18 cellular contexts compared by ENCODE assay signal in genomic region chr19:33348301-33349010, GRCh38. TPM values are rescaled to one million over a fixed set of nuclear protein-coding genes. Genes with fewer than 3 reads are reported as not detected.
DNase-seq lines count a peak whose midpoint lies in the region; ATAC-seq and TF ChIP-seq lines count a peak whose summit lies in the region.
"Had no signal": no experiment of that assay in that cellular context is flagged by ENCODE, and none has a peak within 500 bp of the region (broad histone marks: within the 10 kb centered on the region; RNA-seq: fewer than 3 reads in every experiment).

No MANE protein-coding gene starts in this region.

- H3K4me3 ChIP-seq in mammary epithelial cell (replicated peaks in 1 of 3; ENCODE audit: insufficient read depth in 1 of 3, low read depth in 2 of 3, low read length in 3 of 3) (no peak overlapping the region), liver (ENCODE audit: low read depth in 1 of 3, low read length in 3 of 3) (no peak overlapping the region), vagina (no peak overlapping the region)
- H3K4me3 ChIP-seq: lower lobe of right lung had no signal

- TF ChIP-seq CTCF in mammary epithelial cell (conservative IDR thresholded peaks at IDR 0.05 in 1 of 2, IDR thresholded peaks at IDR 0.05 in 1 of 2; ENCODE audit: extremely low read depth in 1 of 2, insufficient read depth in 1 of 2, low read depth in 1 of 2, low read length in 2 of 2) (no peak), liver (IDR thresholded peaks at IDR 0.05; ENCODE audit: low read depth, low read length, missing input control) (no peak), vagina (IDR thresholded peaks at IDR 0.05) (no peak)

- no peak overlapping the region for H2AFZ ChIP-seq in mammary epithelial cell (ENCODE audit: low read depth, low read length)

- H3K4me2 ChIP-seq in mammary epithelial cell (ENCODE audit: insufficient read depth, low read depth, low read length), result no peak overlapping the region
- H3K4me2 ChIP-seq: KMS-11 had no signal

- H3K27me3 ChIP-seq in mammary epithelial cell (ENCODE audit: insufficient read depth, low read length) (no peaks in the 10 kb centered on the region), liver (ENCODE audit: control insufficient read depth in 4 of 4, insufficient read depth in 4 of 4, low read length in 3 of 4) (no peaks in the 10 kb centered on the region), vagina (no peaks in the 10 kb centered on the region)

- ATAC-seq in activated CD4-positive, alpha-beta T cell treated with anti-CD3 and anti-CD28 coated beads for 36 hours, result no peak
- ATAC-seq: lower lobe of right lung had no signal

- H3K9me3 ChIP-seq in mammary epithelial cell (replicated peaks; ENCODE audit: insufficient read depth, low read length) (no peaks in the 10 kb centered on the region), liver (ENCODE audit: control insufficient read depth in 4 of 4, low read length in 3 of 4) (no peaks in the 10 kb centered on the region), vagina (no peaks in the 10 kb centered on the region)
- H3K9me3 ChIP-seq: lower lobe of right lung had no signal

- H3K9ac ChIP-seq in mammary epithelial cell (ENCODE audit: insufficient read depth, low read length) (no peak overlapping the region), liver (ENCODE audit: low read depth in 1 of 2, low read length in 2 of 2) (peak overlapping the region in 1 of 2 donors; percentile 75)
- H3K9ac ChIP-seq: KMS-11 had no signal

- no peak overlapping the region for H3K27ac Mint-ChIP-seq in activated CD4-positive, alpha-beta T cell treated with anti-CD3 and anti-CD28 coated beads for 36 hours
- H3K27ac Mint-ChIP-seq: activated naive CD4-positive, alpha-beta T cell treated with anti-CD3 and anti-CD28 coated beads for 36 hours; brain; H9; naive B cell had no signal

- POLR2A ChIA-PET in activated CD4-positive, alpha-beta T cell treated with anti-CD3 and anti-CD28 coated beads for 36 hours (lab: Charles Lee), result no interaction called here

- H3K27ac ChIP-seq in mammary epithelial cell (ENCODE audit: insufficient read depth, low read depth, low read length) (no peak overlapping the region), liver (ENCODE audit: low read depth in 1 of 2, low read length in 2 of 2) (peak overlapping the region; percentile 88 to 91), vagina (no peak overlapping the region)
- H3K27ac ChIP-seq: KMS-11, lower lobe of right lung had no signal

- intact Hi-C loops in mammary epithelial cell (cut with micrococcal nuclease), result no loop called here
- intact Hi-C loops in vagina (cut with DNase I), result no loop called here
- intact Hi-C loops in activated CD4-positive, alpha-beta T cell treated with anti-CD3 and anti-CD28 coated beads for 36 hours (cut with DNase I, micrococcal nuclease), result no loop called here

- no peaks in the 10 kb centered on the region for H3K79me2 ChIP-seq in mammary epithelial cell (ENCODE audit: insufficient read depth, low read length)

- DNase-seq in Daoy (ENCODE audit: low read depth) (peak; percentile 14), M059J (ENCODE audit: low read depth) (peak; percentile 70), mammary epithelial cell (peak; percentile 45), vagina (ENCODE audit: extremely low spot score in 2 of 2) (no peak), SK-N-DZ (ENCODE audit: low spot score) (no peak)
- DNase-seq in central memory CD4-positive, alpha-beta T cell, result no peak
- DNase-seq in activated CD4-positive, alpha-beta T cell treated with anti-CD3 and anti-CD28 coated beads for 36 hours, result no peak
- DNase-seq: activated CD4-positive, alpha-beta T cell treated with anti-CD3 and anti-CD28 coated beads, Interleukin-2, amount 50 U/mL, for 1 hour; activated naive CD4-positive, alpha-beta T cell treated with anti-CD3 and anti-CD28 coated beads for 36 hours; DND-41; erythroblast; H9; lower lobe of right lung; naive B cell; stimulated activated CD4-positive, alpha-beta T cell treated with anti-CD3 and anti-CD28 coated beads, Interleukin-1b, Interleukin-23, amount 100 ng/mL, for 48 hours had no signal

- CTCF ChIA-PET in mammary epithelial cell (lab: Charles Lee; ENCODE audit: low non-redundant PET), result no interaction called here
- CTCF ChIA-PET in activated CD4-positive, alpha-beta T cell treated with anti-CD3 and anti-CD28 coated beads for 36 hours (lab: Charles Lee), result interaction anchor here (0.5 kb wide), 1 partner anchor 38 kb away, joined by 3 read pairs; no protein-coding TSS in a partner anchor

- 57% methylated on average over 12 of the region's 12 CpGs for WGBS in mammary epithelial cell (ENCODE audit: low coverage, missing lambda C conversion rate)
- 38% methylated on average over 12 of the region's 12 CpGs for WGBS in liver

- H3K36me3 ChIP-seq in mammary epithelial cell (ENCODE audit: insufficient read depth, low read length), result no peaks in the 10 kb centered on the region
- H3K36me3 ChIP-seq in liver (ENCODE audit: control insufficient read depth in 4 of 4, insufficient read depth in 3 of 4, low read depth in 1 of 4, low read length in 3 of 4), result no peaks in the 10 kb centered on the region
- no peaks in the 10 kb centered on the region for H3K36me3 ChIP-seq in vagina
- H3K36me3 ChIP-seq: lower lobe of right lung had no signal

- H3K36me3 Mint-ChIP-seq in activated CD4-positive, alpha-beta T cell treated with anti-CD3 and anti-CD28 coated beads for 36 hours (ENCODE audit: low read depth), result no peaks in the 10 kb centered on the region
- H3K36me3 Mint-ChIP-seq: brain had no signal

- H3K9me3 Mint-ChIP-seq in activated CD4-positive, alpha-beta T cell treated with anti-CD3 and anti-CD28 coated beads for 36 hours (ENCODE audit: low read depth), result no peaks in the 10 kb centered on the region
- H3K9me3 Mint-ChIP-seq: activated naive CD4-positive, alpha-beta T cell treated with anti-CD3 and anti-CD28 coated beads for 36 hours; brain; H9 had no signal

- peaks cover 17% of the 10 kb centered on the region for H3K4me1 ChIP-seq in mammary epithelial cell (ENCODE audit: insufficient read depth, low read length)
- peaks cover 4 to 24% (median 18%) of the 10 kb centered on the region in 4 donors for H3K4me1 ChIP-seq in liver (ENCODE audit: control insufficient read depth in 4 of 4, insufficient read depth in 4 of 4, low read length in 3 of 4)
- H3K4me1 ChIP-seq in vagina, result no peaks in the 10 kb centered on the region
- H3K4me1 ChIP-seq: lower lobe of right lung had no signal

- TF ChIP-seq RAD21 in liver (IDR thresholded peaks at IDR 0.05), result peak; percentile 18 to 25

- no peaks in the 10 kb centered on the region for H4K20me1 ChIP-seq in mammary epithelial cell (ENCODE audit: insufficient read depth, low read length)

- no peak for TF ChIP-seq POLR2A in vagina (IDR thresholded peaks at IDR 0.05)

- in situ Hi-C loops in mammary epithelial cell (cut with MboI; ENCODE audit: low sequenced_read_pairs in 2 of 2), result no loop called here

- H3K4me3 Mint-ChIP-seq in activated CD4-positive, alpha-beta T cell treated with anti-CD3 and anti-CD28 coated beads for 36 hours, result no peak overlapping the region
- H3K4me3 Mint-ChIP-seq: activated naive CD4-positive, alpha-beta T cell treated with anti-CD3 and anti-CD28 coated beads for 36 hours; brain; H9; naive B cell had no signal

- H3K27me3 Mint-ChIP-seq in activated CD4-positive, alpha-beta T cell treated with anti-CD3 and anti-CD28 coated beads for 36 hours, result peaks cover 19% of the 10 kb centered on the region

- dilution Hi-C loops in mammary epithelial cell (cut with HindIII; ENCODE audit: low sequenced_read_pairs), result loop anchor here (5.0 kb wide), 2 partner anchors 56 to 69 kb away; no protein-coding TSS in a partner anchor

- H3K4me1 Mint-ChIP-seq in activated CD4-positive, alpha-beta T cell treated with anti-CD3 and anti-CD28 coated beads for 36 hours, result no peaks in the 10 kb centered on the region
- H3K4me1 Mint-ChIP-seq: naive B cell had no signal

- no TSS peak for BruUV-seq in mammary epithelial cell (replicated peaks; lab: Mats Ljungman, UMichigan)

TF ChIP-seq in liver, 16 proteins besides CTCF, POLR2A, EP300 and RAD21 (continues in another document):
- TF ChIP-seq YY1 (IDR thresholded peaks at IDR 0.05), result peak; percentile 52
- peak in 1 of 2 donors; percentile 47 for TF ChIP-seq JUND (IDR thresholded peaks at IDR 0.05)
- TF ChIP-seq, protein P1, sequence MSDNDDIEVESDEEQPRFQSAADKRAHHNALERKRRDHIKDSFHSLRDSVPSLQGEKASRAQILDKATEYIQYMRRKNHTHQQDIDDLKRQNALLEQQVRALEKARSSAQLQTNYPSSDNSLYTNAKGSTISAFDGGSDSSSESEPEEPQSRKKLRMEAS (IDR thresholded peaks at IDR 0.05), result peak; percentile 55
- peak; percentile 67 for TF ChIP-seq SP1 (IDR thresholded peaks at IDR 0.05)
- peak; percentile 26 for TF ChIP-seq TAF1 (conservative IDR thresholded peaks at IDR 0.05)
- no peak for TF ChIP-seq HNF4G (IDR thresholded peaks at IDR 0.05)
- peak; percentile 67 to 68 for TF ChIP-seq HNF4A (conservative IDR thresholded peaks at IDR 0.05)
- no peak for TF ChIP-seq EGR1 (IDR thresholded peaks at IDR 0.05; ENCODE audit: low read depth in 2 of 2)
- TF ChIP-seq FOXA1 (IDR thresholded peaks at IDR 0.05), result no peak
- TF ChIP-seq FOXA2 (IDR thresholded peaks at IDR 0.05), result no peak

RNA-seq across cellular contexts. Expression of gene CEBPG, which starts 25.1 kb away (rescaled TPM):
- 35.4 and 40.0 TPM in 2 replicates for total RNA-seq in Daoy (2014; rRNA removed; shearing (Covaris generic))
- 14.8 and 16.8 TPM in 2 replicates for total RNA-seq in M059J (2014; rRNA removed; shearing (Covaris generic))
- total RNA-seq in mammary epithelial cell (10 to 100 TPM; 39.5 to 50.0 TPM), liver (10 to 100 TPM; 18.0 to 36.1 TPM), vagina (20.9 TPM)
- polyA plus RNA-seq in mammary epithelial cell (18.8 TPM), liver (10 to 100 TPM; 16.9 to 30.3 TPM)
- polyA minus RNA-seq in mammary epithelial cell, result 7.5 TPM
- 32.5 and 40.2 TPM in 2 replicates for polyA plus RNA-seq in SK-N-DZ (2014; cell fraction: cytosol; rRNA removed)
- 19.9 and 22.5 TPM in 2 replicates for polyA plus RNA-seq in SK-N-DZ (2014; cell fraction: nucleus; rRNA removed)
- 10 to 100 TPM; 25.9 to 29.6 TPM for total RNA-seq in activated CD4-positive, alpha-beta T cell treated with anti-CD3 and anti-CD28 coated beads for 36 hours

RNA-seq across cellular contexts. Expression of gene CEBPA, which starts 46.1 kb away (rescaled TPM):
- 0.80 and 4.5 TPM in 2 replicates for total RNA-seq in Daoy (2014; rRNA removed; shearing (Covaris generic))
- 0.05 TPM in 1 of 2 replicates, not detected in the other for total RNA-seq in M059J (2014; rRNA removed; shearing (Covaris generic))
- total RNA-seq in mammary epithelial cell (1 to 10 TPM; 2.8 to 3.3 TPM), liver (10 to 100 TPM; 70.0 to 95.5 TPM), vagina (38.3 TPM)
- polyA plus RNA-seq in mammary epithelial cell (1.1 TPM), liver (100 to 1,000 TPM in 1 of 2 donors, 10 to 100 TPM in 1; 32.9 to 112 TPM)
- polyA minus RNA-seq in mammary epithelial cell, result 0.47 TPM
- 0.22 and 1.0 TPM in 2 replicates for polyA plus RNA-seq in SK-N-DZ (2014; cell fraction: cytosol; rRNA removed)
- 0.73 and 0.80 TPM in 2 replicates for polyA plus RNA-seq in SK-N-DZ (2014; cell fraction: nucleus; rRNA removed)
- under 1 TPM in 1 of 2 experiments, not detected in 1; 0.11 TPM for total RNA-seq in activated CD4-positive, alpha-beta T cell treated with anti-CD3 and anti-CD28 coated beads for 36 hours

Comparison
In these comparisons a context has a peak if more than half of its experiments do, and no peak if none do; other contexts are left out.
1. DNase-seq: peak in Daoy (single experiment), M059J (single experiment) and mammary epithelial cell (single experiment); none in vagina (0 of 2), SK-N-DZ (single experiment), central memory CD4-positive, alpha-beta T cell (single experiment) and activated CD4-positive, alpha-beta T cell treated with anti-CD3 and anti-CD28 coated beads for 36 hours (single experiment).
2. H3K27ac ChIP-seq: peak in liver (2 of 2); none in mammary epithelial cell (single experiment) and vagina (single experiment).